In genomic region chr4:121990489-121990888, GRCh38 we compare ENCODE assay signal across 22 cellular contexts. TPM values are rescaled to one million over a fixed set of nuclear protein-coding genes. Genes with fewer than 3 reads are reported as not detected.
"Had no signal": no experiment of that assay in that cellular context is flagged by ENCODE, and none has a peak within 500 bp of the region (broad histone marks: within the 10 kb centered on the region; RNA-seq: fewer than 3 reads in every experiment).

No MANE protein-coding gene starts in this region.

- H3K9me3 ChIP-seq: SJSA1 had no signal

- H3K4me1 Mint-ChIP-seq: IgD-negative memory B cell had no signal

- H3K9me3 Mint-ChIP-seq: IgD-negative memory B cell had no signal

- H3K36me3 Mint-ChIP-seq: IgD-negative memory B cell had no signal

- H3K27ac Mint-ChIP-seq: IgD-negative memory B cell had no signal

- H3K4me1 ChIP-seq: SJSA1 had no signal

- H3K4me3 Mint-ChIP-seq: IgD-negative memory B cell had no signal

- H3K4me3 ChIP-seq: SJSA1, SK-N-MC had no signal

- H3K36me3 ChIP-seq: SJSA1 had no signal

- H3K27me3 ChIP-seq: SJSA1 had no signal

- FAIRE-seq: HTR-8/SVneo, RCC 7860 had no signal

- H3K27ac ChIP-seq: HL-60, SJSA1, SK-N-MC had no signal

- DNase-seq: KBM-7, NCI-H1092 treated with DMSO at 0.1 percent for 48 hours, NCI-H1436, NCI-H187, NCI-H2029, NCI-H2081 treated with DMSO at 0.1 percent for 48 hours, NCI-H2171, NCI-H226, NCI-H446, NCI-H510A, NCI-H524 treated with DMSO at 0.1 percent for 48 hours, NCI-H774, Right ventricle myocardium superior, RPMI8226, SIG-M5 had no signal

RNA-seq across cellular contexts. Expression of gene TRPC3, which starts 38.6 kb away (rescaled TPM):
- total RNA-seq: MCF 10A had no signal
- polyA plus RNA-seq: IgD-negative memory B cell had no signal
